8 cellular contexts compared by ENCODE assay signal in the genomic region with DNA sequence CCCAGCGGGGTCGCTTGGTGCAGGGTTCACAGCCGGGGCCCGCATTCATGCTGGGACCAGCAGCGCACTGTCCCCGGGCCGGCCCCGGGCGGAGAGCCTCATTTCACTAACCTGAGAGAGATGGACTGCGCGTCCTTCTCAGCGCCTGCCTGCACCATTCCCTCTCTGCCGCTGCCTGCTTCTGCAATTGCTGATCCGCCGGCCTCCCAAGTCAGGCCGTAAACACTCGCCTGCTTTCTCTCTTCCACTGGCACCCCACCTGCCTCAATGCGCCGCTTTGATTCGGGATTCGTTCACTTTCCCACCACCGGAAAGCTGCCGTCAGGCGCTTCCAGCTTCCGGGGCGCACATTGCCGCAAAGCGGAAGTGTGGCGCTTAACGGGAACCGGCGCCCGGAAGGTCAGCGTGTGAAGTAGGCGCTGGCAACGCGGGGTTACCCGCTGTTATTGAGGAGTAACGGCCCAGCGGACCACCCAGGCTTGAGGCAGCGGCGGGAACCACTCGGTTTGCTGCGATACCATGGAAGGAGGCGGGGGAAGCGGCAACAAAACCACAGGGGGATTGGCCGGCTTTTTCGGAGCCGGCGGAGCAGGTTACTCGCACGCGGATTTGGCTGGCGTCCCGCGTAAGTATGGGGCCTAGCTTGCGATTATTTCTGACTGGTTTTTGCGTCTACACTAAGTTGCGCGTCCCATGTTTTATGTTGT. TPM values are rescaled to one million over a fixed set of nuclear protein-coding genes. Genes with fewer than 3 reads are reported as not detected.
DNase-seq lines count a peak whose midpoint lies in the region; ATAC-seq and TF ChIP-seq lines count a peak whose summit lies in the region.
"Not testable (repeated sequence)": the region's sequence is repeated elsewhere in the genome, so short reads cannot be mapped to it uniquely, and the experiment has no call there.

A gene with protein sequence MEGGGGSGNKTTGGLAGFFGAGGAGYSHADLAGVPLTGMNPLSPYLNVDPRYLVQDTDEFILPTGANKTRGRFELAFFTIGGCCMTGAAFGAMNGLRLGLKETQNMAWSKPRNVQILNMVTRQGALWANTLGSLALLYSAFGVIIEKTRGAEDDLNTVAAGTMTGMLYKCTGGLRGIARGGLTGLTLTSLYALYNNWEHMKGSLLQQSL (plus strand): TSS at position 384 of the 707 bp plus-strand sequence. CDS start 136 bp downstream, at position 520.

- not testable (repeated sequence) for TF ChIP-seq EP300 in ovary (IDR thresholded peaks at IDR 0.05)

- H3K4me1 Mint-ChIP-seq in activated naive CD8-positive, alpha-beta T cell treated with anti-CD3 and anti-CD28 coated beads, Interleukin-2, amount 50 U/mL, for 24 hours = peaks cover 31% of the 10 kb centered on the region

- intact Hi-C loops in ovary (cut with DNase I) = not testable (repeated sequence)

- peak; percentile 61 for ATAC-seq in HG02623 (IDR thresholded peaks at IDR 0.05; ENCODE audit: unreplicated experiment)
- ATAC-seq in activated naive CD8-positive, alpha-beta T cell treated with anti-CD3 and anti-CD28 coated beads, Interleukin-2, amount 50 U/mL, for 24 hours = peak; percentile 92

- peak within 1 kb of the TSS; percentile 93 for H3K27ac ChIP-seq in cardiac muscle cell
- not testable (repeated sequence) for H3K27ac ChIP-seq in ovary; temporal lobe (ENCODE audit: low read depth, low read length)

- H3K27me3 ChIP-seq in cardiac muscle cell, ovary: not testable (repeated sequence)

- H3K4me1 ChIP-seq in cardiac muscle cell (ENCODE audit: low read depth); ovary (ENCODE audit: insufficient read depth): not testable (repeated sequence)

- H3K9me3 ChIP-seq in cardiac muscle cell (ENCODE audit: low read depth); ovary: not testable (repeated sequence)

- peak within 1 kb of the TSS; percentile 95 for H3K27ac Mint-ChIP-seq in activated naive CD8-positive, alpha-beta T cell treated with anti-CD3 and anti-CD28 coated beads, Interleukin-2, amount 50 U/mL, for 24 hours

- WGBS in ovary, 3 donors = 0% methylated on average over 53 to 60 of the region's 60 CpGs

- TF ChIP-seq CTCF in cardiac muscle cell (IDR thresholded peaks at IDR 0.05; ENCODE audit: low read depth, low read length); ovary (IDR thresholded peaks at IDR 0.05): not testable (repeated sequence)

- peak within 1 kb of the TSS; percentile 99 for H3K4me3 Mint-ChIP-seq in activated naive CD8-positive, alpha-beta T cell treated with anti-CD3 and anti-CD28 coated beads, Interleukin-2, amount 50 U/mL, for 24 hours

- DNase-seq in NCI-H1417 (lab: John Stamatoyannopoulos, UW) = peak; percentile 51 to 78 (median 75)
- peak; percentile 73 to 83 (median 81) for DNase-seq in T-helper 1 cell
- DNase-seq in activated naive CD8-positive, alpha-beta T cell treated with anti-CD3 and anti-CD28 coated beads, Interleukin-2, amount 50 U/mL, for 24 hours = peak; percentile 88
- DNase-seq in cardiac muscle cell (ENCODE audit: low read depth in 1 of 2, low spot score in 1 of 2) = peak; percentile 87 to 91
- DNase-seq in ovary = peak; percentile 76 to 91 (median 79)

- TF ChIP-seq POLR2A in GM10847 (IDR thresholded peaks at IDR 0.05; ENCODE audit: extremely low read depth, insufficient read length) (peak; percentile 39), ovary (IDR thresholded peaks at IDR 0.05) (peak; percentile 40)

- peak within 1 kb of the TSS; percentile 74 for H3K4me3 ChIP-seq in cardiac muscle cell
- H3K4me3 ChIP-seq in ovary = peak within 1 kb of the TSS; percentile 85

- H3K27me3 Mint-ChIP-seq in activated naive CD8-positive, alpha-beta T cell treated with anti-CD3 and anti-CD28 coated beads, Interleukin-2, amount 50 U/mL, for 24 hours = not testable (repeated sequence)

- H3K36me3 Mint-ChIP-seq in activated naive CD8-positive, alpha-beta T cell treated with anti-CD3 and anti-CD28 coated beads, Interleukin-2, amount 50 U/mL, for 24 hours (ENCODE audit: low read depth) = peaks cover 29% of the 10 kb centered on the region

- not testable (repeated sequence) for H3K9me3 Mint-ChIP-seq in activated naive CD8-positive, alpha-beta T cell treated with anti-CD3 and anti-CD28 coated beads, Interleukin-2, amount 50 U/mL, for 24 hours

- H3K36me3 ChIP-seq in cardiac muscle cell, ovary: not testable (repeated sequence)

RNA-seq across cellular contexts. Expression of the gene that starts here (rescaled TPM):
- total RNA-seq in cardiac muscle cell = 92.6 and 96.2 TPM in 2 replicates
- 140 and 150 TPM in 2 replicates for polyA plus RNA-seq in cardiac muscle cell
- total RNA-seq in ovary = 10 to 100 TPM; 29.9 to 49.3 (median 35.1) TPM
- polyA plus RNA-seq in ovary = 10 to 100 TPM; 30.3 to 74.4 TPM
- 43.8 TPM for total RNA-seq in temporal lobe
